ENCODE assay signal across 26 cellular contexts in genomic region chr18:41687138-41687537, GRCh38.
"Had no signal": no experiment of that assay in that cellular context is flagged by ENCODE, and none has a peak within 500 bp of the region (broad histone marks: within the 10 kb centered on the region; RNA-seq: fewer than 3 reads in every experiment).

No MANE protein-coding gene starts in this region.

- H3K27me3 ChIP-seq: esophagus squamous epithelium, right atrium auricular region, spleen, transverse colon, upper lobe of right lung, uterus had no signal

- H3K36me3 ChIP-seq: esophagus squamous epithelium, prostate gland, right atrium auricular region, spleen, thoracic aorta, transverse colon, upper lobe of right lung, uterus had no signal

- H3K4me1 ChIP-seq: esophagus squamous epithelium, prostate gland, right atrium auricular region, spleen, transverse colon, upper lobe of right lung, uterus had no signal

- H3K4me3 ChIP-seq: esophagus squamous epithelium, prostate gland, right atrium auricular region, skin epidermis, spleen, thoracic aorta, transverse colon, upper lobe of right lung, uterus had no signal

- DNase-seq: cortex of kidney; effector memory CD8-positive, alpha-beta T cell; erythroblast; esophagus squamous epithelium; foreskin melanocyte; glutamatergic neuron; hypothalamus; immature natural killer cell; islet precursor cell; kidney glomerular epithelial cell; mesenchymal stem cell; naive thymus-derived CD8-positive, alpha-beta T cell; nephron progenitor cell; nucleus accumbens; spleen; stimulated activated CD4-positive, alpha-beta T cell treated with anti-CD3 and anti-CD28 coated beads, Interleukin-4, amount 100 ng/mL, for 4 hours; stimulated activated naive CD8-positive, alpha-beta T cell treated with anti-CD3 and anti-CD28 coated beads, Interleukin-15, Interleukin-2, amounts not matched to agents 100 U/mL and 50 U/mL, for 24 hours; substantia nigra; transverse colon; upper lobe of right lung; uterus had no signal

- H3K27ac ChIP-seq: esophagus squamous epithelium, prostate gland, right atrium auricular region, skin epidermis, spleen, thoracic aorta, transverse colon, upper lobe of right lung, uterus had no signal

- H3K9me3 ChIP-seq: esophagus squamous epithelium, prostate gland, right atrium auricular region, thoracic aorta, transverse colon, upper lobe of right lung, uterus had no signal

- ATAC-seq: effector memory CD8-positive, alpha-beta T cell; naive thymus-derived CD8-positive, alpha-beta T cell; stimulated activated memory B cell treated with anti-CD40 and anti-IgM and Interleukin-4, amounts not matched to agents 10 μg/mL and 1 μg/mL and 100 μg/mL, for 72 hours; stimulated activated naive CD8-positive, alpha-beta T cell treated with anti-CD3 and anti-CD28 coated beads, Interleukin-15, Interleukin-2, amounts not matched to agents 100 U/mL and 50 U/mL, for 24 hours; upper lobe of right lung had no signal
